In genomic region chr3:100254168-100254777, GRCh38 we compare ENCODE assay signal across 9 cellular contexts. TPM values are rescaled to one million over a fixed set of nuclear protein-coding genes. Genes with fewer than 3 reads are reported as not detected.
A peak's percentile ranks its signal among the peaks of the same experiment; 100 is the strongest.
DNase-seq lines count a peak whose midpoint lies in the region; ATAC-seq and TF ChIP-seq lines count a peak whose summit lies in the region.
"Had no signal": no experiment of that assay in that cellular context is flagged by ENCODE, and none has a peak within 500 bp of the region (broad histone marks: within the 10 kb centered on the region; RNA-seq: fewer than 3 reads in every experiment).

No MANE protein-coding gene starts in this region.

- H3K27ac ChIP-seq in upper lobe of right lung = no peak overlapping the region

- CTCF ChIA-PET in T-cell (lab: Charles Lee) = interaction anchor here (0.5 to 2.0 kb wide), 26 partner anchors 9 to 1526 kb away, joined by 3 to 39 read pairs (median 3); no protein-coding TSS in a partner anchor

- intact Hi-C loops in upper lobe of right lung (cut with DNase I) = loop anchor here (10.0 kb wide), 2 partner anchors 189 to 409 kb away; no protein-coding TSS in a partner anchor

- POLR2A ChIA-PET in T-cell (lab: Charles Lee) = interaction anchor here (0.6 to 0.9 kb wide), 2 partner anchors 43 to 185 kb away, joined by 4 to 7 read pairs; no protein-coding TSS in a partner anchor

- H3K36me3 ChIP-seq in upper lobe of right lung = no peaks in the 10 kb centered on the region

- no peaks in the 10 kb centered on the region for H3K4me1 ChIP-seq in upper lobe of right lung

- H3K27ac Mint-ChIP-seq in T-cell = no peak overlapping the region
- no peak overlapping the region for H3K27ac Mint-ChIP-seq in endothelial cell (ENCODE audit: unreplicated experiment)
- H3K27ac Mint-ChIP-seq: dendritic cell treated with granulocyte-macrophage colony-stimulating factor and Interleukin-4, amounts not matched to agents 40 ng/mL and 50 ng/mL, for 4 days had no signal

- DNase-seq in NCI-H2227 (lab: John Stamatoyannopoulos, UW; ENCODE audit: unreplicated experiment) = peak; percentile 50
- no peak for DNase-seq in NCI-H2227 treated with DMSO at 0.1 percent for 48 hours (lab: John Stamatoyannopoulos, UW)
- DNase-seq in H4 (ENCODE audit: low spot score) = peak; percentile 77
- peak; percentile 50 for DNase-seq in NCI-H1105 treated with DMSO at 0.1 percent for 48 hours (lab: John Stamatoyannopoulos, UW)
- DNase-seq in T-cell = peak in 13 of 34 experiments; percentile 3 to 25 (median 13)
- DNase-seq in endothelial cell (ENCODE audit: low spot score) = peak; percentile 53
- peak; percentile 31 for DNase-seq in midbrain (lab: John Stamatoyannopoulos, UW)
- no peak for DNase-seq in upper lobe of right lung

- H3K4me1 Mint-ChIP-seq in T-cell (peaks cover 0 to 10% (median 5%) of the 10 kb centered on the region in 3 donors), endothelial cell (ENCODE audit: unreplicated experiment) (no peaks in the 10 kb centered on the region)

- H3K9me3 ChIP-seq in upper lobe of right lung = no peaks in the 10 kb centered on the region

- H3K4me3 Mint-ChIP-seq in T-cell (no peak overlapping the region), endothelial cell (ENCODE audit: unreplicated experiment) (no peak overlapping the region)
- H3K4me3 Mint-ChIP-seq: dendritic cell treated with granulocyte-macrophage colony-stimulating factor and Interleukin-4, amounts not matched to agents 40 ng/mL and 50 ng/mL, for 4 days had no signal

- no peak overlapping the region for H3K4me3 ChIP-seq in upper lobe of right lung

- ATAC-seq in T-cell (replicated peaks in 1 of 4) (peak in 3 of 4 experiments; percentile 65 to 76 (median 71)), upper lobe of right lung (peak; percentile 90)

- H3K27me3 Mint-ChIP-seq in T-cell (no peaks in the 10 kb centered on the region), endothelial cell (ENCODE audit: unreplicated experiment) (no peaks in the 10 kb centered on the region)
- H3K27me3 Mint-ChIP-seq: dendritic cell treated with granulocyte-macrophage colony-stimulating factor and Interleukin-4, amounts not matched to agents 40 ng/mL and 50 ng/mL, for 4 days had no signal

- no peaks in the 10 kb centered on the region for H3K27me3 ChIP-seq in upper lobe of right lung

- no peaks in the 10 kb centered on the region for H3K36me3 Mint-ChIP-seq in T-cell
- H3K36me3 Mint-ChIP-seq in endothelial cell (ENCODE audit: low read depth, unreplicated experiment) = no peaks in the 10 kb centered on the region

- H3K9me3 Mint-ChIP-seq in T-cell (no peaks in the 10 kb centered on the region), endothelial cell (ENCODE audit: unreplicated experiment) (no peaks in the 10 kb centered on the region)

- TF ChIP-seq CTCF in endothelial cell (IDR thresholded peaks at IDR 0.05; ENCODE audit: unreplicated experiment) = peak; percentile 32
- peak; percentile 74 for TF ChIP-seq CTCF in upper lobe of right lung (IDR thresholded peaks at IDR 0.05)

RNA-seq across cellular contexts. Expression of gene TBC1D23, which starts 6.5 kb away (rescaled TPM):
- total RNA-seq in H4 (2014; rRNA removed; shearing (Covaris generic)) = 20.4 and 23.3 TPM in 2 replicates
- total RNA-seq in T-cell = 10 to 100 TPM; 26.4 to 33.4 (median 31.9) TPM
- total RNA-seq in endothelial cell (ENCODE audit: unreplicated experiment) = 31.2 TPM
- total RNA-seq in upper lobe of right lung = 47.4 TPM

Comparison
In these comparisons a context has a peak if more than half of its experiments do, and no peak if none do; other contexts are left out.
1. DNase-seq: peak in NCI-H2227 (single experiment), H4 (single experiment), NCI-H1105 treated with DMSO at 0.1 percent for 48 hours (single experiment), endothelial cell (single experiment) and midbrain (single experiment); none in NCI-H2227 treated with DMSO at 0.1 percent for 48 hours (single experiment) and upper lobe of right lung (single experiment).